In genomic region chr4:4852591-4853362, GRCh38 we compare ENCODE assay signal across 8 cellular contexts. TPM values are rescaled to one million over a fixed set of nuclear protein-coding genes. Genes with fewer than 3 reads are reported as not detected.
DNase-seq lines count a peak whose midpoint lies in the region; ATAC-seq and TF ChIP-seq lines count a peak whose summit lies in the region.

No MANE protein-coding gene starts in this region.

- H3K4me1 ChIP-seq in Panc1 (ENCODE audit: control insufficient read depth, insufficient read depth, low read length), result peaks cover 3% of the 10 kb centered on the region; the same call in 1 of the 2 replicates
- peaks cover 19% of the 10 kb centered on the region for H3K4me1 ChIP-seq in mucosa of descending colon (ENCODE audit: low read depth)
- peaks cover 0 to 45% (median 31%) of the 10 kb centered on the region in 4 donors for H3K4me1 ChIP-seq in tibial artery

- POLR2A ChIA-PET in Panc1 (lab: Charles Lee), result no interaction called here

- H3K27me3 ChIP-seq in Panc1 (ENCODE audit: control insufficient read depth, insufficient read depth, low read length) (no peaks in the 10 kb centered on the region; the same call in 1 of the 2 replicates), dorsolateral prefrontal cortex (peaks cover 5 to 61% (median 47%) of the 10 kb centered on the region in 45 donors), tibial artery (peaks cover 3 to 86% of the 10 kb centered on the region in 2 donors)

- ATAC-seq in GM19452 (IDR thresholded peaks at IDR 0.05; ENCODE audit: unreplicated experiment), result peak; percentile 50
- ATAC-seq in Panc1, result peak; percentile 64
- ATAC-seq in mucosa of descending colon, result peak; percentile 58

- CTCF ChIA-PET in Panc1 (lab: Charles Lee), result interaction anchor here (0.6 kb wide), 1 partner anchor 134 kb away, joined by 7 read pairs; no protein-coding TSS in a partner anchor

- H3K27ac ChIP-seq in Panc1 (ENCODE audit: low read length) (no peak overlapping the region), dorsolateral prefrontal cortex (peak overlapping the region in 4 of 59 donors; percentile 13 to 75 (median 55)), tibial artery (peak overlapping the region; percentile 66 to 70)

- BruUV-seq in Panc1 (replicated peaks; lab: Mats Ljungman, UMichigan), result no TSS peak

- H3K4me3 ChIP-seq in Panc1 (ENCODE audit: low read depth in 2 of 2, low read length in 2 of 2), result peak overlapping the region; percentile 8 to 32; a peak in 3 of 4 replicates
- peak overlapping the region in 39 of 59 donors; percentile 8 to 56 (median 32) for H3K4me3 ChIP-seq in dorsolateral prefrontal cortex
- no peak overlapping the region for H3K4me3 ChIP-seq in mucosa of descending colon
- peak overlapping the region; percentile 39 to 52 for H3K4me3 ChIP-seq in tibial artery

- H3K36me3 ChIP-seq in Panc1 (ENCODE audit: control insufficient read depth, insufficient read depth, low read length), result no peaks in the 10 kb centered on the region
- H3K36me3 ChIP-seq in mucosa of descending colon (ENCODE audit: low read depth), result no peaks in the 10 kb centered on the region
- no peaks in the 10 kb centered on the region for H3K36me3 ChIP-seq in tibial artery

- intact Hi-C loops in Panc1 (cut with micrococcal nuclease; ENCODE audit: unreplicated experiment) (no loop called here), dorsolateral prefrontal cortex (cut with DNase I) (loop anchor here in 1 of 2 donors (10.0 kb wide), 1 partner anchor 368 kb away; no protein-coding TSS in a partner anchor), mucosa of descending colon (cut with DNase I, micrococcal nuclease) (no loop called here), tibial artery (cut with DNase I; ENCODE audit: low total_unique reads) (no loop called here)

- in situ Hi-C loops in Panc1 (cut with HindIII; ENCODE audit: low pct_unique_long_range_greater_than_20kb, low sequenced_read_pairs), result no loop called here

- DNase-seq in AG20443 (ENCODE audit: low spot score) (peak; percentile 89), Panc1 (ENCODE audit: low read depth, low spot score) (no peak), dorsolateral prefrontal cortex (peak in 3 of 10 donors; percentile 14 to 53 (median 29)), mucosa of descending colon (peak in 1 of 3 donors; percentile 31), tibial artery (peak; percentile 68 to 76), NCI-H2171 treated with DMSO at 0.1 percent for 48 hours (lab: John Stamatoyannopoulos, UW) (no peak), NCI-H774 (lab: John Stamatoyannopoulos, UW) (no peak)

- TF ChIP-seq CTCF in Panc1 (IDR thresholded peaks at IDR 0.05) (no peak), dorsolateral prefrontal cortex (IDR thresholded peaks at IDR 0.05 in 54 of 56, conservative IDR thresholded peaks at IDR 0.05 in 2 of 56; ENCODE audit: low read depth in 1 of 56, partially characterized antibody in 56 of 56) (no peak), mucosa of descending colon (IDR thresholded peaks at IDR 0.05) (no peak), tibial artery (IDR thresholded peaks at IDR 0.05) (peak in 1 of 2 experiments; percentile 16)

- no peaks in the 10 kb centered on the region for H3K9me3 ChIP-seq in Panc1 (ENCODE audit: control insufficient read depth, insufficient read depth, low read depth, low read length)
- H3K9me3 ChIP-seq in mucosa of descending colon, result no peaks in the 10 kb centered on the region
- H3K9me3 ChIP-seq in tibial artery, result no peaks in the 10 kb centered on the region

RNA-seq across cellular contexts. Expression of gene MSX1, which starts 6.7 kb away (rescaled TPM):
- total RNA-seq in Panc1 (2021; ENCODE audit: unreplicated experiment) (3.4 TPM), dorsolateral prefrontal cortex (10 to 100 TPM in 28 of 120 experiments, 1 to 10 TPM in 92; 1.9 to 28.3 (median 6.8) TPM), mucosa of descending colon (under 1 TPM; 0.43 to 0.48 (median 0.44) TPM)
- polyA plus RNA-seq in Panc1 (2012; ENCODE audit: insufficient read length), result 1.6 TPM

Comparison
In these comparisons a context has a peak if more than half of its experiments do, and no peak if none do; other contexts are left out.
1. DNase-seq: peak in AG20443 (single experiment) and tibial artery (2 of 2); none in Panc1 (single experiment), NCI-H2171 treated with DMSO at 0.1 percent for 48 hours (single experiment) and NCI-H774 (single experiment).
2. Peak in every context shown above with its lines, with median percentiles within 50 percentile points of each other: ATAC-seq.